In genomic region chr20:11919046-11919445, GRCh38 we compare ENCODE assay signal across 11 cellular contexts. TPM values are rescaled to one million over a fixed set of nuclear protein-coding genes. Genes with fewer than 3 reads are reported as not detected.
A peak's percentile ranks its signal among the peaks of the same experiment; 100 is the strongest.
DNase-seq lines count a peak whose midpoint lies in the region; ATAC-seq and TF ChIP-seq lines count a peak whose summit lies in the region.
"Had no signal": no experiment of that assay in that cellular context is flagged by ENCODE, and none has a peak within 500 bp of the region (broad histone marks: within the 10 kb centered on the region; RNA-seq: fewer than 3 reads in every experiment).

No MANE protein-coding gene starts in this region.

- peak overlapping the region; percentile 25; the same call in 1 of the 2 replicates for H3K27ac Mint-ChIP-seq in HFFc6
- H3K27ac Mint-ChIP-seq in osteocyte (ENCODE audit: unreplicated experiment) = no peak overlapping the region

- H3K4me3 Mint-ChIP-seq in HFFc6 (peak overlapping the region; percentile 86), osteocyte (ENCODE audit: unreplicated experiment) (no peak overlapping the region)

- H3K4me1 Mint-ChIP-seq in HFFc6 (ENCODE audit: low read depth) (peaks cover 31% of the 10 kb centered on the region), osteocyte (ENCODE audit: unreplicated experiment) (peaks cover 9% of the 10 kb centered on the region)

- peaks cover 0 to 14% of the 10 kb centered on the region in 2 donors for H3K36me3 ChIP-seq in gastrocnemius medialis

- H3K27ac ChIP-seq in gastrocnemius medialis = no peak overlapping the region

- no peaks in the 10 kb centered on the region for H3K9me3 ChIP-seq in gastrocnemius medialis

- peaks cover 18 to 38% of the 10 kb centered on the region in 2 donors for H3K4me1 ChIP-seq in gastrocnemius medialis

- TF ChIP-seq POLR2A in gastrocnemius medialis (IDR thresholded peaks at IDR 0.05) = no peak

- no peaks in the 10 kb centered on the region for H3K27me3 ChIP-seq in gastrocnemius medialis

- intact Hi-C loops in left cardiac atrium (cut with DNase I) = no loop called here
- intact Hi-C loops in gastrocnemius medialis (cut with DNase I; ENCODE audit: low total_unique reads) = no loop called here

- H3K27me3 Mint-ChIP-seq in HFFc6 (ENCODE audit: insufficient read depth) = no peaks in the 10 kb centered on the region
- no peaks in the 10 kb centered on the region for H3K27me3 Mint-ChIP-seq in osteocyte (ENCODE audit: unreplicated experiment)

- no peaks in the 10 kb centered on the region for H3K9me3 Mint-ChIP-seq in HFFc6
- H3K9me3 Mint-ChIP-seq in osteocyte (ENCODE audit: unreplicated experiment) = no peaks in the 10 kb centered on the region

- peak overlapping the region; percentile 38 to 47 (median 42) for H3K4me3 ChIP-seq in gastrocnemius medialis

- in situ Hi-C loops in gastrocnemius medialis (cut with MboI; ENCODE audit: low sequenced_read_pairs in 4 of 4) = loop anchor here in 1 of 4 donors (25.0 kb wide), 1 partner anchor 1257 kb away; the partner anchor contains the start of gene JAG1

- peaks cover 15% of the 10 kb centered on the region for H3K36me3 Mint-ChIP-seq in HFFc6 (ENCODE audit: low read depth)
- peaks cover 15% of the 10 kb centered on the region for H3K36me3 Mint-ChIP-seq in osteocyte (ENCODE audit: unreplicated experiment)

- DNase-seq in HFFc6 (no peak), NCI-H748 treated with DMSO at 0.1 percent for 48 hours (lab: John Stamatoyannopoulos, UW) (peak; percentile 99), left cardiac atrium (no peak), gastrocnemius medialis (no peak), GM20000 (ENCODE audit: low spot score) (no peak), GM03348 (ENCODE audit: low spot score) (no peak), GOT3 (lab: John Stamatoyannopoulos, UW) (no peak), osteocyte (ENCODE audit: extremely low spot score, unreplicated experiment) (no peak)
- DNase-seq: foreskin melanocyte; GDM1; stimulated activated CD4-positive, alpha-beta T cell treated with anti-CD3 and anti-CD28 coated beads, Interleukin-2, amount 100 ng/mL, for 24 hours had no signal

- ATAC-seq in left cardiac atrium (peak; percentile 51 to 63), gastrocnemius medialis (no peak)

- TF ChIP-seq CTCF in HFFc6 (IDR thresholded peaks at IDR 0.05) (no peak), gastrocnemius medialis (IDR thresholded peaks at IDR 0.05 in 4 of 5, conservative IDR thresholded peaks at IDR 0.05 in 1 of 5) (no peak), GM20000 (IDR thresholded peaks at IDR 0.05; ENCODE audit: extremely low read depth, missing control alignments) (no peak), osteocyte (IDR thresholded peaks at IDR 0.05) (no peak)

RNA-seq across cellular contexts. Expression of gene BTBD3, which starts 1.4 kb away (rescaled TPM):
- 10 to 100 TPM; 26.1 to 32.2 (median 29.5) TPM for total RNA-seq in HFFc6 (2021; fragmentation: NEBNext Ultra II Directional; extraction: Animal tissue kit (Norgen Biotek cat#: 25700))
- total RNA-seq in left cardiac atrium = 10 to 100 TPM; 22.9 to 27.3 TPM
- 10 to 100 TPM; 13.8 to 21.9 (median 14.8) TPM for total RNA-seq in gastrocnemius medialis
- 25.1 and 29.7 TPM in 2 replicates for total RNA-seq in osteocyte

Comparison
In these comparisons a context has a peak if more than half of its experiments do, and no peak if none do; other contexts are left out.
1. ATAC-seq: peak in left cardiac atrium (2 of 2); none in gastrocnemius medialis (0 of 2).